27 cellular contexts compared by ENCODE assay signal in the genomic region with DNA sequence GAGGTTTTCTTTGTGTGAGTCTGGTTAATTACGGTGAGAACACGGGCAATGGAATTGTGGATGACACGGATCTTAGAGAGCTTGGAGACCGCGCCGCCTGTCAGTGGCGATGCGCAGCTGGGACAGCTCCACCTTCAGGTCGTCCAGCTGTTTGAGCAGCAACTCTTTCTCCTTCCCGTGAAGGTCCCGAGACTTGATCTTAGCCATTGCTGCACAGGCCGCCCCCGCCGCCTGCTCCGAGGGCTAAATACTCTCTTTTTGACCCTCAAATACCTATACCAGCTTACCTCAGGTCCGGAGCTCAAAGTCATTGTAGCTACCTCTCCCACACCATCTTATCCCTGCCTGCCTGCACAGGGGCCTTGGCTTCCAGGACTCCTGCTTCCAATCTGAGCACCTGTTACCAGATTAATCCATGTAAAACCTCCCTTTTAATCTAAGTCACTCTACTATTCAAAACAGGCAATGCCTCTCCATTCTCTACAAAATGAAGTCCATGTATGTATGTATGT.
DNase-seq lines count a peak whose midpoint lies in the region; ATAC-seq and TF ChIP-seq lines count a peak whose summit lies in the region.
"Had no signal": no experiment of that assay in that cellular context is flagged by ENCODE, and none has a peak within 500 bp of the region (broad histone marks: within the 10 kb centered on the region; RNA-seq: fewer than 3 reads in every experiment).

No MANE protein-coding gene starts in this region.

- H3K4ac ChIP-seq in mesendoderm (ENCODE audit: low read depth, low read length): no peak overlapping the region

- ATAC-seq in HG03139 (IDR thresholded peaks at IDR 0.05; ENCODE audit: unreplicated experiment): no peak
- ATAC-seq in omental fat pad (ENCODE audit: low FRiP score): no peak
- ATAC-seq: activated naive CD4-positive, alpha-beta T cell treated with anti-CD3 and anti-CD28 coated beads, Interleukin-2, amount 50 U/mL, for 72 hours; left lobe of liver had no signal

- H2BK120ac ChIP-seq in mesendoderm (ENCODE audit: low read depth, low read length): no peak overlapping the region

- no peak overlapping the region for H3K9ac ChIP-seq in mesendoderm (ENCODE audit: low read length)

- no peaks in the 10 kb centered on the region for H3K79me2 ChIP-seq in mesendoderm (ENCODE audit: control insufficient read depth, insufficient read depth, low read length)
- H3K79me2 ChIP-seq: hepatocyte had no signal

- H2BK15ac ChIP-seq in mesendoderm (replicated peaks; ENCODE audit: low read depth): no peak overlapping the region

- no peak overlapping the region for H3K4me3 ChIP-seq in mesendoderm (ENCODE audit: low read length)
- H3K4me3 ChIP-seq: hepatocyte, smooth muscle cell, upper lobe of left lung had no signal

- H3K56ac ChIP-seq in mesendoderm (ENCODE audit: low read length): no peak overlapping the region

- H3K18ac ChIP-seq in mesendoderm (ENCODE audit: low read length): no peak overlapping the region

- no peak overlapping the region for H3K4me2 ChIP-seq in mesendoderm (ENCODE audit: low read length)
- H3K4me2 ChIP-seq: smooth muscle cell had no signal

- no peak overlapping the region for H2AK5ac ChIP-seq in mesendoderm (ENCODE audit: low read length)

- H4K8ac ChIP-seq in mesendoderm (ENCODE audit: low read depth, low read length): no peak overlapping the region

- no peaks in the 10 kb centered on the region for H3K27me3 ChIP-seq in mesendoderm (ENCODE audit: insufficient read depth, low read length, poor library complexity)
- H3K27me3 ChIP-seq: dorsolateral prefrontal cortex, hepatocyte, upper lobe of left lung had no signal

- DNase-seq in DMS53 (lab: John Stamatoyannopoulos, UW): peak; percentile 85
- DNase-seq in mesendoderm: peak; percentile 3
- DNase-seq in NCI-H146 (lab: John Stamatoyannopoulos, UW): no peak
- DNase-seq in stimulated activated CD4-positive, alpha-beta T cell treated with anti-CD3 and anti-CD28 coated beads, Interleukin-15, amount 100 ng/mL, for 24 hours: no peak
- DNase-seq in omental fat pad (ENCODE audit: low spot score): no peak
- DNase-seq: activated CD4-positive, alpha-beta memory T cell treated with anti-CD3 and anti-CD28 coated beads for 36 hours; anterior cingulate cortex; dorsolateral prefrontal cortex; GDM1; Karpas-422; mesenchymal stem cell; naive B cell; NCI-H1048; NCI-H2107; NCI-H446 treated with DMSO at 0.1 percent for 48 hours; nucleus accumbens; SIG-M5; SW 1271; T1000 had no signal

- H3K36me3 ChIP-seq in mesendoderm (ENCODE audit: control insufficient read depth, insufficient read depth, low read length): no peaks in the 10 kb centered on the region

- no peaks in the 10 kb centered on the region for H3K4me1 ChIP-seq in mesendoderm (ENCODE audit: control insufficient read depth, low read depth, low read length)
- H3K4me1 ChIP-seq: upper lobe of left lung had no signal

- no peak overlapping the region for H4K5ac ChIP-seq in mesendoderm (ENCODE audit: low read length)

- no CpG with 5 or more reads among the region's 16 CpGs for WGBS in mesendoderm (ENCODE audit: extremely low coverage, insufficient coverage, low lambda C conversion rate)

- H3K27ac ChIP-seq in 22Rv1 (peak overlapping the region; percentile 81), VCaP (peak overlapping the region; percentile 95), mesendoderm (ENCODE audit: low read depth, low read length) (no peak overlapping the region)

- H3K23ac ChIP-seq in mesendoderm (ENCODE audit: low read length): no peak overlapping the region

- H2BK5ac ChIP-seq in mesendoderm (ENCODE audit: low read length): no peak overlapping the region

- TF ChIP-seq CTCF in 22Rv1 (IDR thresholded peaks at IDR 0.05): peak; percentile 93
- peak; percentile 84 for TF ChIP-seq CTCF in VCaP (conservative IDR thresholded peaks at IDR 0.05)
- TF ChIP-seq CTCF in omental fat pad (IDR thresholded peaks at IDR 0.05): no peak

- no peaks in the 10 kb centered on the region for H3K79me1 ChIP-seq in mesendoderm (ENCODE audit: low read length)

Comparison
In these comparisons a context has a peak if more than half of its experiments do, and no peak if none do; other contexts are left out.
1. CTCF ChIP-seq: peak in 22Rv1 (single experiment) and VCaP (single experiment); none in omental fat pad (0 of 3).
2. DNase-seq: peak in DMS53 (single experiment) and mesendoderm (single experiment); none in NCI-H146 (single experiment), stimulated activated CD4-positive, alpha-beta T cell treated with anti-CD3 and anti-CD28 coated beads, Interleukin-15, amount 100 ng/mL, for 24 hours (single experiment) and omental fat pad (single experiment).